In the genomic region with DNA sequence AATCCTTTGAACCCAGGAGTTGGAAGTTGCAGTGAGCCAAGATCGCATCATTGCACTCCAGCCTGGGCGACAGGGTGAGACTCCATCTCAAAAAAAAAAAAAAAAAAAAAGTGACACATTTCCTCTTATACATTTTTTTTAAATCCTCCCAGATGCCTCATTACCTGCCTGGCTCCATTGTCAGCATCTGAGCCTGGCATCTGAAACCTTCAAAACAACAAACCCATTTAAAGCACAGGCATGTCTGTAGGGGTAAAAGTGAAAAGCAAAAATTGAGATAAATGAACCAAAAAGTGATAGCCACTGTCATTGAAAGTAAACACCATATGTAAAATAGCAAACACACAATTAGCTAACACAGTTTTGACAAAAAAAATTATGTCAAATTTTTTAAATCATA, we compare ENCODE assay signal across 27 cellular contexts. TPM values are rescaled to one million over a fixed set of nuclear protein-coding genes. Genes with fewer than 3 reads are reported as not detected.
DNase-seq lines count a peak whose midpoint lies in the region; ATAC-seq and TF ChIP-seq lines count a peak whose summit lies in the region.
"Had no signal": no experiment of that assay in that cellular context is flagged by ENCODE, and none has a peak within 500 bp of the region (broad histone marks: within the 10 kb centered on the region; RNA-seq: fewer than 3 reads in every experiment).

No MANE protein-coding gene starts in this region.

- H3K79me2 ChIP-seq in GM23338 (replicated peaks; ENCODE audit: insufficient read depth) = peaks cover 100% of the 10 kb centered on the region
- peaks cover 44% of the 10 kb centered on the region for H3K79me2 ChIP-seq in OCI-LY1 (ENCODE audit: insufficient read depth, low read length)

- no peak for ATAC-seq in GM23338
- ATAC-seq in activated B cell treated with CpG ODN at 0.5 μM for 24 hours (ENCODE audit: low read depth) = no peak
- ATAC-seq in stimulated activated memory B cell treated with anti-CD40 and anti-IgM and Interleukin-4, amounts not matched to agents 10 μg/mL and 1 μg/mL and 100 μg/mL, for 72 hours = no peak
- ATAC-seq in natural killer cell treated with Interleukin-12 subunit alpha and Interleukin-12 subunit beta and Interleukin-15 and Interleukin-18, amount 100 ng/mL, for 72 hours = no peak
- ATAC-seq: GM12878 had no signal

- no peak overlapping the region for H3K27ac Mint-ChIP-seq in GM23338
- H3K27ac Mint-ChIP-seq in activated B cell treated with CpG ODN at 0.5 μM for 24 hours = no peak overlapping the region
- peak overlapping the region; percentile 89 for H3K27ac Mint-ChIP-seq in stimulated activated memory B cell treated with anti-CD40 and anti-IgM and Interleukin-4, amounts not matched to agents 10 μg/mL and 1 μg/mL and 100 μg/mL, for 72 hours
- H3K27ac Mint-ChIP-seq in natural killer cell treated with Interleukin-12 subunit alpha and Interleukin-12 subunit beta and Interleukin-15 and Interleukin-18, amount 100 ng/mL, for 72 hours = no peak overlapping the region
- H3K27ac Mint-ChIP-seq: CD4-positive, alpha-beta memory T cell; HFFc6 had no signal

- H3F3A ChIP-seq in GM23338 (replicated peaks; ENCODE audit: low read depth) (no peaks in the 10 kb centered on the region), OCI-LY1 (ENCODE audit: insufficient read depth, low read length) (peaks cover 3% of the 10 kb centered on the region; the same call in 1 of the 2 replicates)

- H3K9me2 ChIP-seq in GM23338 (ENCODE audit: insufficient read depth) (peaks cover 9% of the 10 kb centered on the region; the same call in 1 of the 2 replicates), OCI-LY1 (ENCODE audit: low read depth, low read length) (no peaks in the 10 kb centered on the region)

- H3K27me3 Mint-ChIP-seq in GM23338 (ENCODE audit: insufficient read depth, low read depth, poor library complexity) (peaks cover 4% of the 10 kb centered on the region), activated B cell treated with CpG ODN at 0.5 μM for 24 hours (no peaks in the 10 kb centered on the region)
- H3K27me3 Mint-ChIP-seq in stimulated activated memory B cell treated with anti-CD40 and anti-IgM and Interleukin-4, amounts not matched to agents 10 μg/mL and 1 μg/mL and 100 μg/mL, for 72 hours = no peaks in the 10 kb centered on the region
- H3K27me3 Mint-ChIP-seq in natural killer cell treated with Interleukin-12 subunit alpha and Interleukin-12 subunit beta and Interleukin-15 and Interleukin-18, amount 100 ng/mL, for 72 hours = peaks cover 10 to 12% of the 10 kb centered on the region in 2 donors

- peak overlapping the region; percentile 46; the same call in 1 of the 2 replicates for H3K4me2 ChIP-seq in GM23338
- peak overlapping the region; percentile 50 for H3K4me2 ChIP-seq in OCI-LY1 (ENCODE audit: low read length)
- H3K4me2 ChIP-seq: PC-9 had no signal

- peaks cover 29% of the 10 kb centered on the region for H3K4me1 Mint-ChIP-seq in GM23338
- H3K4me1 Mint-ChIP-seq in activated B cell treated with CpG ODN at 0.5 μM for 24 hours = peaks cover 44% of the 10 kb centered on the region
- H3K4me1 Mint-ChIP-seq in stimulated activated memory B cell treated with anti-CD40 and anti-IgM and Interleukin-4, amounts not matched to agents 10 μg/mL and 1 μg/mL and 100 μg/mL, for 72 hours = peaks cover 34% of the 10 kb centered on the region
- no peaks in the 10 kb centered on the region for H3K4me1 Mint-ChIP-seq in natural killer cell treated with Interleukin-12 subunit alpha and Interleukin-12 subunit beta and Interleukin-15 and Interleukin-18, amount 100 ng/mL, for 72 hours (ENCODE audit: low read depth in 2 of 2)
- H3K4me1 Mint-ChIP-seq: CD4-positive, alpha-beta memory T cell had no signal

- H3K4me3 ChIP-seq in GM23338 (no peak overlapping the region), OCI-LY1 (ENCODE audit: low read depth, low read length, poor library complexity, severe bottlenecking) (peak overlapping the region; percentile 40)
- H3K4me3 ChIP-seq: GM12878, HAP-1, MG63, PC-9, SK-N-MC had no signal

- H4K20me1 ChIP-seq in GM23338 (replicated peaks; ENCODE audit: insufficient read depth) (0 out of 2 replicates have a peak, but pooled peaks cover 3% of the 10 kb centered on the region), OCI-LY1 (ENCODE audit: insufficient read depth, low read length) (no peaks in the 10 kb centered on the region)

- TF ChIP-seq CTCF in GM23338 (conservative IDR thresholded peaks at IDR 0.05; ENCODE audit: low read depth in 2 of 2) (no peak), OCI-LY1 (IDR thresholded peaks at IDR 0.05; ENCODE audit: low read length) (no peak), activated B cell treated with CpG ODN at 0.5 μM for 24 hours (IDR thresholded peaks at IDR 0.05) (no peak)

- H3K9me3 Mint-ChIP-seq in GM23338 (no peaks in the 10 kb centered on the region), activated B cell treated with CpG ODN at 0.5 μM for 24 hours (no peaks in the 10 kb centered on the region)
- peaks cover 3% of the 10 kb centered on the region for H3K9me3 Mint-ChIP-seq in stimulated activated memory B cell treated with anti-CD40 and anti-IgM and Interleukin-4, amounts not matched to agents 10 μg/mL and 1 μg/mL and 100 μg/mL, for 72 hours
- H3K9me3 Mint-ChIP-seq in natural killer cell treated with Interleukin-12 subunit alpha and Interleukin-12 subunit beta and Interleukin-15 and Interleukin-18, amount 100 ng/mL, for 72 hours = no peaks in the 10 kb centered on the region

- H3K27me3 ChIP-seq in GM23338 (ENCODE audit: insufficient read depth) = no peaks in the 10 kb centered on the region
- H3K27me3 ChIP-seq in OCI-LY1 (ENCODE audit: insufficient read depth, low read length) = no peaks in the 10 kb centered on the region
- H3K27me3 ChIP-seq: MG63 had no signal

- H3K4me1 ChIP-seq in GM23338 (ENCODE audit: insufficient read depth) (peaks cover 28% of the 10 kb centered on the region), OCI-LY1 (ENCODE audit: insufficient read depth, low read length, severe bottlenecking) (peaks cover 93% of the 10 kb centered on the region)
- H3K4me1 ChIP-seq: HAP-1 had no signal

- H3K4me3 Mint-ChIP-seq in GM23338 (no peak overlapping the region), activated B cell treated with CpG ODN at 0.5 μM for 24 hours (peak overlapping the region; percentile 55)
- H3K4me3 Mint-ChIP-seq in stimulated activated memory B cell treated with anti-CD40 and anti-IgM and Interleukin-4, amounts not matched to agents 10 μg/mL and 1 μg/mL and 100 μg/mL, for 72 hours = no peak overlapping the region
- no peak overlapping the region for H3K4me3 Mint-ChIP-seq in natural killer cell treated with Interleukin-12 subunit alpha and Interleukin-12 subunit beta and Interleukin-15 and Interleukin-18, amount 100 ng/mL, for 72 hours
- H3K4me3 Mint-ChIP-seq: CD4-positive, alpha-beta memory T cell; HFFc6 had no signal

- no peak for DNase-seq in GM23338 (ENCODE audit: low spot score)
- no peak for DNase-seq in activated B cell treated with CpG ODN at 0.5 μM for 24 hours
- DNase-seq in natural killer cell treated with Interleukin-12 subunit alpha and Interleukin-12 subunit beta and Interleukin-15 and Interleukin-18, amount 100 ng/mL, for 72 hours (ENCODE audit: low spot score) = no peak
- DNase-seq in NK-92 (lab: John Stamatoyannopoulos, UW; ENCODE audit: unreplicated experiment) = no peak
- DNase-seq in RPMI8226 = no peak
- DNase-seq: C1 segment of cervical spinal cord; CD4-positive, alpha-beta memory T cell; COR-L47; DMS53; GDM1; GOT3; HFFc6; KBM-7; MG63; NCI-H1417; NCI-H1694; NCI-H2029 treated with DMSO at 0.1 percent for 48 hours; NCI-H226; NCI-H510A; PC-9; SIG-M5; SW 1271 had no signal

- H3K9ac ChIP-seq in OCI-LY1 (ENCODE audit: low read length) = peak overlapping the region; percentile 62

- no peaks in the 10 kb centered on the region for H3K9me3 ChIP-seq in OCI-LY1 (ENCODE audit: low read length)
- H3K9me3 ChIP-seq: HAP-1, MG63 had no signal

- H3K27ac ChIP-seq in GM23338 (ENCODE audit: low read depth) = peak overlapping the region; percentile 71
- H3K27ac ChIP-seq in OCI-LY1 (ENCODE audit: low read depth, low read length, poor library complexity, severe bottlenecking) = peak overlapping the region; percentile 98
- H3K27ac ChIP-seq: PC-9, SK-N-MC had no signal

- H3K36me3 ChIP-seq in GM23338 (ENCODE audit: insufficient read depth) (no peaks in the 10 kb centered on the region), OCI-LY1 (ENCODE audit: insufficient read depth, low read length) (peaks cover 14% of the 10 kb centered on the region)
- H3K36me3 ChIP-seq: HAP-1, MG63 had no signal

- POLR2A ChIA-PET in activated B cell treated with CpG ODN at 0.5 μM for 24 hours (lab: Charles Lee) = interaction anchor here (0.7 to 1.1 kb wide), 4 partner anchors 14 to 40 kb away, joined by 3 to 7 read pairs (median 4); no protein-coding TSS in a partner anchor

- peaks cover 7% of the 10 kb centered on the region for H3K36me3 Mint-ChIP-seq in GM23338 (ENCODE audit: low read depth)
- H3K36me3 Mint-ChIP-seq in activated B cell treated with CpG ODN at 0.5 μM for 24 hours (ENCODE audit: low read depth) = peaks cover 8% of the 10 kb centered on the region
- peaks cover 5% of the 10 kb centered on the region for H3K36me3 Mint-ChIP-seq in stimulated activated memory B cell treated with anti-CD40 and anti-IgM and Interleukin-4, amounts not matched to agents 10 μg/mL and 1 μg/mL and 100 μg/mL, for 72 hours
- H3K36me3 Mint-ChIP-seq in natural killer cell treated with Interleukin-12 subunit alpha and Interleukin-12 subunit beta and Interleukin-15 and Interleukin-18, amount 100 ng/mL, for 72 hours = no peaks in the 10 kb centered on the region
- H3K36me3 Mint-ChIP-seq: CD4-positive, alpha-beta memory T cell had no signal

- H2AFZ ChIP-seq in GM23338 (no peak overlapping the region), OCI-LY1 (ENCODE audit: low read length) (no peak overlapping the region)
- H2AFZ ChIP-seq: PC-9 had no signal

- intact Hi-C loops in activated B cell treated with CpG ODN at 0.5 μM for 24 hours (cut with micrococcal nuclease) = no loop called here

- CTCF ChIA-PET in activated B cell treated with CpG ODN at 0.5 μM for 24 hours (lab: Charles Lee) = no interaction called here

TF ChIP-seq in GM23338, 12 proteins besides CTCF, POLR2A, EP300 and RAD21 (continues in another document):
- TF ChIP-seq STAT1 (IDR thresholded peaks at IDR 0.05; ENCODE audit: unreplicated experiment) = no peak

RNA-seq across cellular contexts. Expression of a gene that starts 38.6 kb away (rescaled TPM):
- total RNA-seq in GM23338 (2014; rRNA removed; shearing (Covaris generic)) = 149 and 204 TPM in 2 replicates
- polyA plus RNA-seq in GM23338 (2016; fragmentation: Nextera tagmentation; extraction: Ambion mirVana) = 20.0 and 23.8 TPM in 2 replicates
- total RNA-seq in activated B cell treated with CpG ODN at 0.5 μM for 24 hours = 125 and 137 TPM in 2 replicates
- total RNA-seq in natural killer cell treated with Interleukin-12 subunit alpha and Interleukin-12 subunit beta and Interleukin-15 and Interleukin-18, amount 100 ng/mL, for 72 hours = 1 to 10 TPM in 1 of 2 donors, under 1 TPM in 1; 0.17 to 2.9 TPM
- total RNA-seq: CD4-positive, alpha-beta memory T cell had no signal

RNA-seq across cellular contexts. Expression of a gene that starts 39.1 kb away (rescaled TPM):
- total RNA-seq in GM23338 (2014; rRNA removed; shearing (Covaris generic)) = 12.4 and 14.7 TPM in 2 replicates
- 2.7 and 5.2 TPM in 2 replicates for polyA plus RNA-seq in GM23338 (2016; fragmentation: Nextera tagmentation; extraction: Ambion mirVana)
- 16.6 and 19.1 TPM in 2 replicates for total RNA-seq in activated B cell treated with CpG ODN at 0.5 μM for 24 hours
- total RNA-seq in natural killer cell treated with Interleukin-12 subunit alpha and Interleukin-12 subunit beta and Interleukin-15 and Interleukin-18, amount 100 ng/mL, for 72 hours = not detected
- total RNA-seq: CD4-positive, alpha-beta memory T cell; GM12878 had no signal
- polyA plus RNA-seq: GM12878 had no signal

Comparison
In these comparisons a context has a peak if more than half of its experiments do, and no peak if none do; other contexts are left out.
1. RNA of a gene that starts 38.6 kb away (total RNA-seq): 149 to 204 TPM in GM23338 and 125 to 137 TPM in activated B cell treated with CpG ODN at 0.5 μM for 24 hours; 0.17 to 2.9 TPM in natural killer cell treated with Interleukin-12 subunit alpha and Interleukin-12 subunit beta and Interleukin-15 and Interleukin-18, amount 100 ng/mL, for 72 hours; every median in the first group is over 10 times any median in the second.
2. RNA of a gene that starts 39.1 kb away (total RNA-seq): 16.6 to 19.1 TPM in activated B cell treated with CpG ODN at 0.5 μM for 24 hours and 12.4 to 14.7 TPM in GM23338; not detected in natural killer cell treated with Interleukin-12 subunit alpha and Interleukin-12 subunit beta and Interleukin-15 and Interleukin-18, amount 100 ng/mL, for 72 hours; every median in the first group is over 10 times any median in the second.